In the genomic region with DNA sequence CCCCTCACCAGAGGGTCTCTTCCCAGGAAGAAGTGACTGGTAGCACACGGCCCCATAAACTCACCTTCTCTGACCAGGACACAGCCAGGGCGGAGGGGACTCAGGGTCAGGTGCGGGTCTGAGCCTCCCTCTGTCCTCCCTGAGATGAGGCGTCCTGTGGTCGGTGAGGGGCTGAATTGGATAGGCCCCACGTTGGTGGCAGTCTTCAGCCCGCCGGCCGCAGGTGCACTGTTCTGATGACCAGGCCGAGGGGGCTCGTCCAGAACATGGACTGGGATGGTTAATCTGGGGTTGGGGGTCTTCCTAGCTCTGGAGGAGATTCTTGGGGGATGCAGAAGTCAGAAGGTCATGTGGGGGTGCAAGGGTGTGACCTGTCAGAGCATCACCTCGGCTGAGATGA, we compare ENCODE assay signal across 31 cellular contexts.
"Had no signal": no experiment of that assay in that cellular context is flagged by ENCODE, and none has a peak within 500 bp of the region (broad histone marks: within the 10 kb centered on the region; RNA-seq: fewer than 3 reads in every experiment).

No MANE protein-coding gene starts in this region.

- H3K4me3 ChIP-seq: MG63 had no signal

- H3K9me3 ChIP-seq: MG63 had no signal

- DNase-seq: Karpas-422, Kasumi-1, MG63, MM.1S, MV-4-11, NCI-H1048, NCI-H1092, NCI-H1105, NCI-H1105 treated with DMSO at 0.1 percent for 48 hours, NCI-H1417, NCI-H1417 treated with DMSO at 0.1 percent for 48 hours, NCI-H1436, NCI-H1436 treated with DMSO at 0.1 percent for 48 hours, NCI-H146, NCI-H1694, NCI-H1694 treated with DMSO at 0.1 percent for 48 hours, NCI-H187, NCI-H187 treated with DMSO at 0.1 percent for 48 hours, NCI-H1930, NCI-H2029, NCI-H2029 treated with DMSO at 0.1 percent for 48 hours, NCI-H2081, NCI-H2081 treated with DMSO at 0.1 percent for 48 hours, NCI-H2107, NCI-H2171, NCI-H2171 treated with DMSO at 0.1 percent for 48 hours, NCI-H2227 treated with DMSO at 0.1 percent for 48 hours, NCI-H226, NCI-H345, NCI-H510A, NCI-H510A treated with DMSO at 0.1 percent for 48 hours had no signal

- H3K36me3 ChIP-seq: MG63 had no signal

- H3K27me3 ChIP-seq: MG63 had no signal
